Comparison of ENCODE assay signal across 1 cellular context in the genomic region with DNA sequence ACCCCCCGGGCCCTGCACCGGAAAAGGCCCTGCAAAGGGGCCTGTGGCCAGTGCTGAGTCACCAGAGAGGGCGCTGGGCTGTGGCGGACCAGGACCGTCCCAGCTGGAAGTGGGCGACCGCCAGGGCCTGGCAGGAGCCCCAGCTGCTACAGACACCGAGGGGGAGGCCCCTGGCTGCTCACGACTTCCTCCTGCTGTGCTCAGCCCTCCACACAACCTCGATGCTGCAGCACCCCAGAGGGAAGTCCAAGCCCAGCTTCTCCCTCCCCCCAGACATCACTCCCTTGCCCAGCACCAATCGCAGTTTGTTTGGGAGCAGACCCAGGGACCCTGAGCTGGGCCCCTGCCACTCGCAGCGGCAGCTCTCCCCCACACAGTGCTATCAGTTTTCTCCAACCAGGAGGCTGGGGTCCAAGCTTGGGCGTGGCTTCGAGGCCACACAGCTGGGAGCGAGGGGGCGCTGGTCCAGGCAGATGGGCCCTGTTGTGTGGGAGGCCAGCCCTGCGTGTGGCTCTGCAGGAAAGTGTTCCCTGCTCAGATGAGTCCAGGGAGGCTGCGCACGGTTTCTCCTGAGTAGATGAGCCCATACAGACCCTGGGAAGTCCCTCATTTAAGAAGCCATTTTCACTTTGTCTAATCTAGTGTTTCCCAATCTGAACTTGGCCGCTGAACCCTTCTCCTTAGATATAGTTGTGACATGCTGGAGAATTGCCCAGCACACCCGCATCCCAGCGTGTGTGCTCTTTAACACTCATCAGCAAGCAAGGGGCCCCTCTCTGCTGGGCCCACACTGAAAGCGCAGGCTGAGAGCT.
TF ChIP-seq lines count a peak whose summit lies in the region.

No MANE protein-coding gene starts in this region.

TF ChIP-seq in K562, 482 proteins besides CTCF, POLR2A, EP300 and RAD21 (continued from another document and continues in another):
- 0 out of 2 replicates have a peak, but pooled peaks have one; percentile 17 for TF ChIP-seq MYC (IDR thresholded peaks at IDR 0.05; ENCODE audit: low read depth, low read length)
- no peak for TF ChIP-seq MYC (CRISPR knock-in tag; IDR thresholded peaks at IDR 0.05; ENCODE audit: borderline replicate concordance, low read depth)
- TF ChIP-seq HNRNPH1 (optimal IDR thresholded peaks at IDR 0.05; ENCODE audit: low read depth, low read length), result no peak
- TF ChIP-seq GATAD2B (IDR thresholded peaks at IDR 0.05; ENCODE audit: borderline replicate concordance), result no peak
- no peak for TF ChIP-seq ZNF133 (CRISPR knock-in tag; IDR thresholded peaks at IDR 0.05)
- TF ChIP-seq, protein P1, sequence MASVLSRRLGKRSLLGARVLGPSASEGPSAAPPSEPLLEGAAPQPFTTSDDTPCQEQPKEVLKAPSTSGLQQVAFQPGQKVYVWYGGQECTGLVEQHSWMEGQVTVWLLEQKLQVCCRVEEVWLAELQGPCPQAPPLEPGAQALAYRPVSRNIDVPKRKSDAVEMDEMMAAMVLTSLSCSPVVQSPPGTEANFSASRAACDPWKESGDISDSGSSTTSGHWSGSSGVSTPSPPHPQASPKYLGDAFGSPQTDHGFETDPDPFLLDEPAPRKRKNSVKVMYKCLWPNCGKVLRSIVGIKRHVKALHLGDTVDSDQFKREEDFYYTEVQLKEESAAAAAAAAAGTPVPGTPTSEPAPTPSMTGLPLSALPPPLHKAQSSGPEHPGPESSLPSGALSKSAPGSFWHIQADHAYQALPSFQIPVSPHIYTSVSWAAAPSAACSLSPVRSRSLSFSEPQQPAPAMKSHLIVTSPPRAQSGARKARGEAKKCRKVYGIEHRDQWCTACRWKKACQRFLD (CRISPR knock-in tag; IDR thresholded peaks at IDR 0.05), result 0 out of 2 replicates have a peak, but pooled peaks have one; percentile 36
- TF ChIP-seq ILF3 (IDR thresholded peaks at IDR 0.05; ENCODE audit: borderline replicate concordance), result no peak
- no peak for TF ChIP-seq POU5F1 (IDR thresholded peaks at IDR 0.05; ENCODE audit: borderline replicate concordance, low read depth, low read length, partially characterized antibody)
- TF ChIP-seq ZNF398 (CRISPR knock-in tag; IDR thresholded peaks at IDR 0.05), result no peak
- no peak for TF ChIP-seq MXI1 (IDR thresholded peaks at IDR 0.05; ENCODE audit: low read depth, low read length)
- no peak for TF ChIP-seq ZNF239 (CRISPR knock-in tag; IDR thresholded peaks at IDR 0.05)
- no peak for TF ChIP-seq ZNF232 (CRISPR knock-in tag; IDR thresholded peaks at IDR 0.05)
- TF ChIP-seq ZNF23 (CRISPR knock-in tag; IDR thresholded peaks at IDR 0.05), result no peak
- TF ChIP-seq NRF1 (conservative IDR thresholded peaks at IDR 0.05 in 1 of 2, IDR thresholded peaks at IDR 0.05 in 1 of 2), result peak; percentile 84 to 86
- TF ChIP-seq, protein P2, sequence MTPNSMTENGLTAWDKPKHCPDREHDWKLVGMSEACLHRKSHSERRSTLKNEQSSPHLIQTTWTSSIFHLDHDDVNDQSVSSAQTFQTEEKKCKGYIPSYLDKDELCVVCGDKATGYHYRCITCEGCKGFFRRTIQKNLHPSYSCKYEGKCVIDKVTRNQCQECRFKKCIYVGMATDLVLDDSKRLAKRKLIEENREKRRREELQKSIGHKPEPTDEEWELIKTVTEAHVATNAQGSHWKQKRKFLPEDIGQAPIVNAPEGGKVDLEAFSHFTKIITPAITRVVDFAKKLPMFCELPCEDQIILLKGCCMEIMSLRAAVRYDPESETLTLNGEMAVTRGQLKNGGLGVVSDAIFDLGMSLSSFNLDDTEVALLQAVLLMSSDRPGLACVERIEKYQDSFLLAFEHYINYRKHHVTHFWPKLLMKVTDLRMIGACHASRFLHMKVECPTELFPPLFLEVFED (CRISPR knock-in tag; conservative IDR thresholded peaks at IDR 0.05), result no peak
- TF ChIP-seq, protein P3, sequence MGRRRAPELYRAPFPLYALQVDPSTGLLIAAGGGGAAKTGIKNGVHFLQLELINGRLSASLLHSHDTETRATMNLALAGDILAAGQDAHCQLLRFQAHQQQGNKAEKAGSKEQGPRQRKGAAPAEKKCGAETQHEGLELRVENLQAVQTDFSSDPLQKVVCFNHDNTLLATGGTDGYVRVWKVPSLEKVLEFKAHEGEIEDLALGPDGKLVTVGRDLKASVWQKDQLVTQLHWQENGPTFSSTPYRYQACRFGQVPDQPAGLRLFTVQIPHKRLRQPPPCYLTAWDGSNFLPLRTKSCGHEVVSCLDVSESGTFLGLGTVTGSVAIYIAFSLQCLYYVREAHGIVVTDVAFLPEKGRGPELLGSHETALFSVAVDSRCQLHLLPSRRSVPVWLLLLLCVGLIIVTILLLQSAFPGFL (CRISPR knock-in tag; IDR thresholded peaks at IDR 0.05), result no peak
- no peak for TF ChIP-seq XRCC3 (IDR thresholded peaks at IDR 0.05)
- TF ChIP-seq U2AF1 (optimal IDR thresholded peaks at IDR 0.05; ENCODE audit: low read depth, low read length), result no peak
- TF ChIP-seq CXXC5 (CRISPR knock-in tag; IDR thresholded peaks at IDR 0.05), result peak; percentile 13; the same call in 1 of the 2 replicates
- no peak for TF ChIP-seq KLF1 (tag; IDR thresholded peaks at IDR 0.05)
- no peak for TF ChIP-seq SMARCB1 (IDR thresholded peaks at IDR 0.05; ENCODE audit: insufficient read length, low read depth)
- TF ChIP-seq POLR2H (tag; IDR thresholded peaks at IDR 0.05; ENCODE audit: low read depth), result no peak
- no peak for TF ChIP-seq ZNF143 (CRISPR knock-in tag; IDR thresholded peaks at IDR 0.05)
- peak; percentile 70 for TF ChIP-seq RBM22 (IDR thresholded peaks at IDR 0.05; ENCODE audit: low read depth, low read length, poor library complexity, severe bottlenecking)
- TF ChIP-seq JUNB (CRISPR knock-in tag; conservative IDR thresholded peaks at IDR 0.05), result no peak
- TF ChIP-seq TCF7L2 (IDR thresholded peaks at IDR 0.05; ENCODE audit: low read depth, low read length), result no peak
- TF ChIP-seq FIP1L1 (IDR thresholded peaks at IDR 0.05; ENCODE audit: low read depth, low read length, poor library complexity, severe bottlenecking), result no peak
- TF ChIP-seq IRF2 (CRISPR knock-in tag; IDR thresholded peaks at IDR 0.05), result no peak
- TF ChIP-seq, protein P4, sequence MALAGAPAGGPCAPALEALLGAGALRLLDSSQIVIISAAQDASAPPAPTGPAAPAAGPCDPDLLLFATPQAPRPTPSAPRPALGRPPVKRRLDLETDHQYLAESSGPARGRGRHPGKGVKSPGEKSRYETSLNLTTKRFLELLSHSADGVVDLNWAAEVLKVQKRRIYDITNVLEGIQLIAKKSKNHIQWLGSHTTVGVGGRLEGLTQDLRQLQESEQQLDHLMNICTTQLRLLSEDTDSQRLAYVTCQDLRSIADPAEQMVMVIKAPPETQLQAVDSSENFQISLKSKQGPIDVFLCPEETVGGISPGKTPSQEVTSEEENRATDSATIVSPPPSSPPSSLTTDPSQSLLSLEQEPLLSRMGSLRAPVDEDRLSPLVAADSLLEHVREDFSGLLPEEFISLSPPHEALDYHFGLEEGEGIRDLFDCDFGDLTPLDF (CRISPR knock-in tag; IDR thresholded peaks at IDR 0.05), result no peak
- TF ChIP-seq BRD9 (IDR thresholded peaks at IDR 0.05; ENCODE audit: low read depth, partially characterized antibody), result no peak
- no peak for TF ChIP-seq POLR3A (IDR thresholded peaks at IDR 0.05; ENCODE audit: borderline replicate concordance, extremely low read depth, insufficient read depth, insufficient read length)
- no peak for TF ChIP-seq PTBP1 (IDR thresholded peaks at IDR 0.05; ENCODE audit: low read depth, low read length)
- TF ChIP-seq NFXL1 (CRISPR knock-in tag; IDR thresholded peaks at IDR 0.05), result no peak
- TF ChIP-seq GATAD2A (IDR thresholded peaks at IDR 0.05), result no peak
- TF ChIP-seq FOXA1 (IDR thresholded peaks at IDR 0.05; ENCODE audit: borderline replicate concordance), result no peak
- TF ChIP-seq MCM2 (IDR thresholded peaks at IDR 0.05; ENCODE audit: low read depth), result no peak
- no peak for TF ChIP-seq SPI1 (IDR thresholded peaks at IDR 0.05; ENCODE audit: borderline replicate concordance, low read depth, low read length)
- TF ChIP-seq SMARCA4 (IDR thresholded peaks at IDR 0.05), result no peak
- no peak for TF ChIP-seq TCF7 (IDR thresholded peaks at IDR 0.05; ENCODE audit: borderline replicate concordance)
- no peak for TF ChIP-seq ZNF175 (CRISPR knock-in tag; IDR thresholded peaks at IDR 0.05; ENCODE audit: low read depth)
- no peak for TF ChIP-seq SREBF2 (CRISPR knock-in tag; IDR thresholded peaks at IDR 0.05)
- no peak for TF ChIP-seq ZNF766 (CRISPR knock-in tag; conservative IDR thresholded peaks at IDR 0.05)
- no peak for TF ChIP-seq NCOA2 (IDR thresholded peaks at IDR 0.05; ENCODE audit: partially characterized antibody in 2 of 2)
- no peak for TF ChIP-seq SMAD1 (IDR thresholded peaks at IDR 0.05; ENCODE audit: low read depth, low read length, partially characterized antibody)
- no peak for TF ChIP-seq ZNF764 (CRISPR knock-in tag; IDR thresholded peaks at IDR 0.05; ENCODE audit: low read depth)
- TF ChIP-seq TAL1 (IDR thresholded peaks at IDR 0.05), result peak; percentile 14; the same call in 1 of the 2 replicates
- TF ChIP-seq, protein P5, sequence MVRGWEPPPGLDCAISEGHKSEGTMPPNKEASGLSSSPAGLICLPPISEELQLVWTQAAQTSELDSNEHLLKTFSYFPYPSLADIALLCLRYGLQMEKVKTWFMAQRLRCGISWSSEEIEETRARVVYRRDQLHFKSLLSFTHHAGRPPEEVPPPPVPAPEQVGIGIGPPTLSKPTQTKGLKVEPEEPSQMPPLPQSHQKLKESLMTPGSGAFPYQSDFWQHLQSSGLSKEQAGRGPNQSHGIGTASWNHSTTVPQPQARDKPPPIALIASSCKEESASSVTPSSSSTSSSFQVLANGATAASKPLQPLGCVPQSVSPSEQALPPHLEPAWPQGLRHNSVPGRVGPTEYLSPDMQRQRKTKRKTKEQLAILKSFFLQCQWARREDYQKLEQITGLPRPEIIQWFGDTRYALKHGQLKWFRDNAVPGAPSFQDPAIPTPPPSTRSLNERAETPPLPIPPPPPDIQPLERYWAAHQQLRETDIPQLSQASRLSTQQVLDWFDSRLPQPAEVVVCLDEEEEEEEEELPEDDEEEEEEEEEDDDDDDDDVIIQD (CRISPR knock-in tag; IDR thresholded peaks at IDR 0.05), result no peak
- TF ChIP-seq ZNF282 (CRISPR knock-in tag; IDR thresholded peaks at IDR 0.05), result no peak
- TF ChIP-seq ZNF41 (CRISPR knock-in tag; conservative IDR thresholded peaks at IDR 0.05), result no peak
- TF ChIP-seq, protein P6, sequence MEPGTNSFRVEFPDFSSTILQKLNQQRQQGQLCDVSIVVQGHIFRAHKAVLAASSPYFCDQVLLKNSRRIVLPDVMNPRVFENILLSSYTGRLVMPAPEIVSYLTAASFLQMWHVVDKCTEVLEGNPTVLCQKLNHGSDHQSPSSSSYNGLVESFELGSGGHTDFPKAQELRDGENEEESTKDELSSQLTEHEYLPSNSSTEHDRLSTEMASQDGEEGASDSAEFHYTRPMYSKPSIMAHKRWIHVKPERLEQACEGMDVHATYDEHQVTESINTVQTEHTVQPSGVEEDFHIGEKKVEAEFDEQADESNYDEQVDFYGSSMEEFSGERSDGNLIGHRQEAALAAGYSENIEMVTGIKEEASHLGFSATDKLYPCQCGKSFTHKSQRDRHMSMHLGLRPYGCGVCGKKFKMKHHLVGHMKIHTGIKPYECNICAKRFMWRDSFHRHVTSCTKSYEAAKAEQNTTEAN (CRISPR knock-in tag; IDR thresholded peaks at IDR 0.05), result no peak
- TF ChIP-seq HDGF (IDR thresholded peaks at IDR 0.05), result 0 out of 2 replicates have a peak, but pooled peaks have one; percentile 21
- 0 out of 4 replicates have a peak, but pooled peaks of 1 of the 2 experiments have one; percentile 35 for TF ChIP-seq TEAD1 (CRISPR knock-in tag; IDR thresholded peaks at IDR 0.05)
- 0 out of 2 replicates have a peak, but pooled peaks have one; percentile 43 for TF ChIP-seq ETV1 (tag; conservative IDR thresholded peaks at IDR 0.05; ENCODE audit: low read depth)
- no peak for TF ChIP-seq DLX4 (CRISPR knock-in tag; IDR thresholded peaks at IDR 0.05)
- TF ChIP-seq TGIF2 (CRISPR knock-in tag; IDR thresholded peaks at IDR 0.05), result no peak
- TF ChIP-seq, protein P7, sequence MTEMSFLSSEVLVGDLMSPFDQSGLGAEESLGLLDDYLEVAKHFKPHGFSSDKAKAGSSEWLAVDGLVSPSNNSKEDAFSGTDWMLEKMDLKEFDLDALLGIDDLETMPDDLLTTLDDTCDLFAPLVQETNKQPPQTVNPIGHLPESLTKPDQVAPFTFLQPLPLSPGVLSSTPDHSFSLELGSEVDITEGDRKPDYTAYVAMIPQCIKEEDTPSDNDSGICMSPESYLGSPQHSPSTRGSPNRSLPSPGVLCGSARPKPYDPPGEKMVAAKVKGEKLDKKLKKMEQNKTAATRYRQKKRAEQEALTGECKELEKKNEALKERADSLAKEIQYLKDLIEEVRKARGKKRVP (CRISPR knock-in tag; IDR thresholded peaks at IDR 0.05), result no peak
- TF ChIP-seq NCOR1 (IDR thresholded peaks at IDR 0.05), result peak; percentile 33; the same call in 1 of the 2 replicates
- no peak for TF ChIP-seq ARID2 (IDR thresholded peaks at IDR 0.05)
- TF ChIP-seq ZEB2 (IDR thresholded peaks at IDR 0.05), result no peak
- TF ChIP-seq RFX7 (CRISPR knock-in tag; IDR thresholded peaks at IDR 0.05), result no peak
- no peak for TF ChIP-seq NCOA6 (IDR thresholded peaks at IDR 0.05)
- TF ChIP-seq ZNF780A (CRISPR knock-in tag; IDR thresholded peaks at IDR 0.05), result no peak
- TF ChIP-seq SOX6 (IDR thresholded peaks at IDR 0.05), result no peak
- TF ChIP-seq SP1 (CRISPR knock-in tag; IDR thresholded peaks at IDR 0.05), result no peak
